25 cellular contexts compared by ENCODE assay signal in the genomic region with DNA sequence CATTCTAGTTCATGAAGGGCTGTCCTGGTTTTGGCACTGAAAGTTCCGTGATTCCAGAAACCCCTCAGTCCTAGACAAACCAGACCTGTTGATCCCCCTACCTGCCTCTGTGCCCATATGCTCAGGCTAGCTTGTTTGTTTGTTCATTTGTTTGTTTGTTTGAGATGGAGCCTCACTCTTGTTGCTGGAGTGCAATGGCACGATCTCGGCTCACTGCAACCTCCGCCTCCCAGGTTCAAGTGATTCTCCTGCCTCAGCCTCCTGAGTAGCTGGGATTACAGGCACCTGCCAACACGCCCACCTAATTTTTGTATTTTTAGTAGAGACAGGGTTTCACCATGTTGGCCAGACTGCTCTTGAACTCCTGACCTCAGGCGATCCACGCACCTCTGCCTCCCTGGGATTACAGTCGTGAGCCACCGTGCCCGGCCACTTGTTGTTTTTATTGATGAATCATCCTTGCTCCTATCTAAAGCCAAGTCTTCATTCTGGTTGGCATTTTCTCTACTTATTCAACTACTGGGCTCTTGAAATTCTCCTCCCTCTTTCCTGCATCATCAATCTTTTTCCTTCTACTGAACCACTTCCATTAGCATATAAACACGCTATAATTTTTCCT.
DNase-seq lines count a peak whose midpoint lies in the region; ATAC-seq and TF ChIP-seq lines count a peak whose summit lies in the region.
"Had no signal": no experiment of that assay in that cellular context is flagged by ENCODE, and none has a peak within 500 bp of the region (broad histone marks: within the 10 kb centered on the region; RNA-seq: fewer than 3 reads in every experiment).

No MANE protein-coding gene starts in this region.

- no TSS peak for BruUV-seq in MCF 10A (replicated peaks; lab: Mats Ljungman, UMichigan)

- H3K4me1 Mint-ChIP-seq in MCF 10A (ENCODE audit: insufficient read depth, unreplicated experiment), result peaks cover 21% of the 10 kb centered on the region

- no peak overlapping the region for H3K4me3 ChIP-seq in breast epithelium
- H3K4me3 ChIP-seq in adrenal gland, result no peak overlapping the region
- no peak overlapping the region for H3K4me3 ChIP-seq in lower leg skin (ENCODE audit: low read depth, poor library complexity, severe bottlenecking)
- no peak overlapping the region for H3K4me3 ChIP-seq in gastrocnemius medialis
- H3K4me3 ChIP-seq: SK-N-MC had no signal

- POLR2A ChIA-PET in MCF 10A (lab: Yijun Ruan, JAX), result interaction anchor here (0.6 to 2.1 kb wide), 4 partner anchors 15 to 87 kb away, joined by 3 to 9 read pairs (median 4); no protein-coding TSS in a partner anchor

- CTCF ChIA-PET in MCF 10A (lab: Yijun Ruan, JAX), result interaction anchor here (0.7 to 1.1 kb wide), 2 partner anchors 108 to 165 kb away, joined by 3 read pairs; no protein-coding TSS in a partner anchor

- H3K27ac ChIP-seq in breast epithelium, result no peak overlapping the region
- no peak overlapping the region for H3K27ac ChIP-seq in adrenal gland
- H3K27ac ChIP-seq in gastrocnemius medialis, result no peak overlapping the region
- H3K27ac ChIP-seq: 22Rv1, HL-60, RWPE1, SK-N-MC had no signal

- in situ Hi-C loops in gastrocnemius medialis (cut with MboI; ENCODE audit: low sequenced_read_pairs in 4 of 4), result no loop called here

- no peaks in the 10 kb centered on the region for H3K36me3 ChIP-seq in breast epithelium
- H3K36me3 ChIP-seq in adrenal gland (replicated peaks in 1 of 2), result no peaks in the 10 kb centered on the region
- H3K36me3 ChIP-seq in gastrocnemius medialis, result no peaks in the 10 kb centered on the region

- 73 to 79% (median 76%) methylated on average over 11 of the region's 11 CpGs for WGBS in adrenal gland, 4 donors
- WGBS in lower leg skin, 2 donors, result 76 to 79% methylated on average over 11 of the region's 11 CpGs

- no peak overlapping the region for H3K4me3 Mint-ChIP-seq in MCF 10A (ENCODE audit: unreplicated experiment)
- H3K4me3 Mint-ChIP-seq: CD8-positive, alpha-beta T cell had no signal

- no peak for TF ChIP-seq POLR2A in breast epithelium (IDR thresholded peaks at IDR 0.05)
- no peak for TF ChIP-seq POLR2A in adrenal gland (IDR thresholded peaks at IDR 0.05)
- no peak for TF ChIP-seq POLR2A in lower leg skin (IDR thresholded peaks at IDR 0.05)
- no peak for TF ChIP-seq POLR2A in gastrocnemius medialis (IDR thresholded peaks at IDR 0.05)

- H3K27ac Mint-ChIP-seq in MCF 10A (ENCODE audit: low read depth, unreplicated experiment), result peak overlapping the region; percentile 17
- H3K27ac Mint-ChIP-seq: CD8-positive, alpha-beta T cell had no signal

- H3K27me3 Mint-ChIP-seq in MCF 10A (ENCODE audit: insufficient read depth, unreplicated experiment), result no peaks in the 10 kb centered on the region

- H3K4me1 ChIP-seq in breast epithelium (no peaks in the 10 kb centered on the region), adrenal gland (replicated peaks in 1 of 2) (peaks cover 8 to 25% of the 10 kb centered on the region in 2 donors), gastrocnemius medialis (peaks cover 5 to 6% of the 10 kb centered on the region in 2 donors)

- H3K9me3 ChIP-seq in breast epithelium (no peaks in the 10 kb centered on the region), adrenal gland (replicated peaks in 1 of 3) (no peaks in the 10 kb centered on the region), gastrocnemius medialis (no peaks in the 10 kb centered on the region)

- no peaks in the 10 kb centered on the region for H3K9me3 Mint-ChIP-seq in MCF 10A (ENCODE audit: unreplicated experiment)
- H3K9me3 Mint-ChIP-seq: CD8-positive, alpha-beta T cell had no signal

- no peaks in the 10 kb centered on the region for H3K36me3 Mint-ChIP-seq in MCF 10A (ENCODE audit: insufficient read depth, unreplicated experiment)
- H3K36me3 Mint-ChIP-seq: CD8-positive, alpha-beta T cell had no signal

- ATAC-seq in esophagus mucosa (peak; percentile 55), HG03159 (IDR thresholded peaks at IDR 0.05; ENCODE audit: unreplicated experiment) (no peak), gastrocnemius medialis (no peak)
- ATAC-seq: CD8-positive, alpha-beta T cell had no signal

- TF ChIP-seq CTCF in MCF 10A (IDR thresholded peaks at IDR 0.05; ENCODE audit: unreplicated experiment) (no peak), breast epithelium (IDR thresholded peaks at IDR 0.05) (no peak), adrenal gland (IDR thresholded peaks at IDR 0.05) (no peak), lower leg skin (IDR thresholded peaks at IDR 0.05) (no peak), gastrocnemius medialis (IDR thresholded peaks at IDR 0.05 in 4 of 5, conservative IDR thresholded peaks at IDR 0.05 in 1 of 5) (no peak)

- DNase-seq in MCF 10A (ENCODE audit: unreplicated experiment) (peak; percentile 71), breast epithelium (ENCODE audit: low spot score in 2 of 2) (no peak), adrenal gland (peak in 4 of 7 donors; percentile 22 to 43 (median 32)), lower leg skin (ENCODE audit: low spot score in 2 of 2) (no peak), gastrocnemius medialis (no peak)
- DNase-seq in stimulated activated naive CD4-positive, alpha-beta T cell treated with Interleukin-2 at 50 U/mL for 16 hours (lab: John Stamatoyannopoulos, UW), result no peak
- DNase-seq: AML-193; C1 segment of cervical spinal cord; Calu3; CD8-positive, alpha-beta T cell; DMS153; GF-D8; KG1; NCI-H1417; NCI-H1694 treated with DMSO at 0.1 percent for 48 hours; NCI-H510A; NCI-H774; NK-92 treated with Interleukin-12 subunit alpha and Interleukin-12 subunit beta, amount 100 ng/mL, for 24 hours; SHP77 treated with DMSO at 0.1 percent for 48 hours had no signal

- intact Hi-C loops in MCF 10A (cut with micrococcal nuclease) (loop anchor here (5.0 kb wide), 1 partner anchor 43 kb away; no protein-coding TSS in a partner anchor), breast epithelium (cut with DNase I; ENCODE audit: low total_unique reads) (no loop called here), adrenal gland (cut with DNase I) (no loop called here), lower leg skin (cut with DNase I; ENCODE audit: low total_unique reads) (no loop called here), gastrocnemius medialis (cut with DNase I; ENCODE audit: low total_unique reads) (no loop called here)

- H3K27me3 ChIP-seq in breast epithelium (no peaks in the 10 kb centered on the region), adrenal gland (no peaks in the 10 kb centered on the region), gastrocnemius medialis (no peaks in the 10 kb centered on the region)

Comparison
In these comparisons a context has a peak if more than half of its experiments do, and no peak if none do; other contexts are left out.
1. DNase-seq: peak in MCF 10A (single experiment) and adrenal gland (4 of 7); none in breast epithelium (0 of 2), lower leg skin (0 of 2), gastrocnemius medialis (0 of 2) and stimulated activated naive CD4-positive, alpha-beta T cell treated with Interleukin-2 at 50 U/mL for 16 hours (single experiment).